In the genomic region with DNA sequence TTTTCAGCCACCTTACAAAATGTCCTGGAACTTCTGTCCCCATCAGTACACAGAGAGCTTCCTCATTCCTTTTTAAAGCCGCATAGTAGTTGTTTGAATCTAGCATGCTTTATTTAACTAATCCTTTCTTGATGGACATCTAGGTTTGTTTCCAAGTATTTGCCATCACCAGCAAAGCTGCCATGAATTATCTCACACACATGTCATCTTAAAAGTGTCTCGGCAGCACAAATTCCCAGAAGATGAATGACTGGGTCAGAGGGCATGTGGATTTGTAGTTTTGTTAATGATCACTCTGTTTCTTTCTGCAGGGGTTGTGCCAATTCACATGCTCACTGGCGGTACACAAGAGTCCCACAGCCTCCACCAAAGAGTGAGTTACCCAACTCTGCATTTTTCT, we compare ENCODE assay signal across 28 cellular contexts.
A peak's percentile ranks its signal among the peaks of the same experiment; 100 is the strongest.
DNase-seq lines count a peak whose midpoint lies in the region; ATAC-seq, FAIRE-seq and TF ChIP-seq lines count a peak whose summit lies in the region.
"Had no signal": no experiment of that assay in that cellular context is flagged by ENCODE, and none has a peak within 500 bp of the region (broad histone marks: within the 10 kb centered on the region; RNA-seq: fewer than 3 reads in every experiment).

No MANE protein-coding gene starts in this region.

- H4K20me1 ChIP-seq in GM23248 (ENCODE audit: insufficient read depth): no peaks in the 10 kb centered on the region
- no peaks in the 10 kb centered on the region for H4K20me1 ChIP-seq in HepG2 (ENCODE audit: insufficient read depth, low read length)

- in situ Hi-C loops in GM23248 (cut with MboI) (loop anchor here (25.0 kb wide), 1 partner anchor 1200 kb away; no protein-coding TSS in a partner anchor), HepG2 (cut with HindIII; ENCODE audit: extremely low pct_ligation_motif_present, low pct_unique_long_range_greater_than_20kb) (loop anchor here (25.0 kb wide), 1 partner anchor 675 kb away; no protein-coding TSS in a partner anchor), gastrocnemius medialis (cut with MboI; ENCODE audit: low sequenced_read_pairs in 4 of 4) (loop anchor here (10.0 to 25.0 kb wide), 2 partner anchors 488 to 1100 kb away; no protein-coding TSS in a partner anchor)

- H3K36me3 Mint-ChIP-seq in activated CD4-positive, alpha-beta memory T cell treated with anti-CD3 and anti-CD28 coated beads for 36 hours: no peaks in the 10 kb centered on the region
- H3K36me3 Mint-ChIP-seq: activated CD8-positive, alpha-beta memory T cell treated with anti-CD3 and anti-CD28 coated beads, Interleukin-2, amount 10 ng/mL, durations not matched to agents 7 days and 5 days; activated naive CD8-positive, alpha-beta T cell treated with anti-CD3 and anti-CD28 coated beads for 36 hours; stimulated activated memory B cell treated with anti-CD40 and anti-IgM and Interleukin-4, amounts not matched to agents 10 μg/mL and 1 μg/mL and 100 μg/mL, for 72 hours had no signal

- no peaks in the 10 kb centered on the region for H3K9me2 ChIP-seq in GM23248 (ENCODE audit: insufficient read depth)
- H3K9me2 ChIP-seq: SK-N-SH had no signal

- no peak overlapping the region for H3K4me3 ChIP-seq in GM23248
- no peak overlapping the region for H3K4me3 ChIP-seq in HepG2 (replicated peaks in 1 of 3; ENCODE audit: insufficient read depth in 1 of 3, low read depth in 2 of 3, low read length in 3 of 3)
- H3K4me3 ChIP-seq in gastrocnemius medialis: no peak overlapping the region
- H3K4me3 ChIP-seq: heart right ventricle, smooth muscle cell, thoracic aorta had no signal

- H3K27me3 Mint-ChIP-seq in activated CD4-positive, alpha-beta memory T cell treated with anti-CD3 and anti-CD28 coated beads for 36 hours: peaks cover 12% of the 10 kb centered on the region
- H3K27me3 Mint-ChIP-seq: activated naive CD8-positive, alpha-beta T cell treated with anti-CD3 and anti-CD28 coated beads for 36 hours had no signal

- H3K4me1 Mint-ChIP-seq in activated CD4-positive, alpha-beta memory T cell treated with anti-CD3 and anti-CD28 coated beads for 36 hours (ENCODE audit: low read depth): no peaks in the 10 kb centered on the region
- H3K4me1 Mint-ChIP-seq: activated CD8-positive, alpha-beta memory T cell treated with anti-CD3 and anti-CD28 coated beads, Interleukin-2, amount 10 ng/mL, durations not matched to agents 7 days and 5 days; activated naive CD8-positive, alpha-beta T cell treated with anti-CD3 and anti-CD28 coated beads for 36 hours; nephron progenitor cell; stimulated activated memory B cell treated with anti-CD40 and anti-IgM and Interleukin-4, amounts not matched to agents 10 μg/mL and 1 μg/mL and 100 μg/mL, for 72 hours had no signal

- H3K36me3 ChIP-seq in GM23248 (ENCODE audit: low read depth) (no peaks in the 10 kb centered on the region), HepG2 (replicated peaks in 1 of 2; ENCODE audit: control insufficient read depth in 1 of 2, insufficient read depth in 2 of 2, low read length in 2 of 2) (no peaks in the 10 kb centered on the region), gastrocnemius medialis (no peaks in the 10 kb centered on the region)
- H3K36me3 ChIP-seq: brain microvascular endothelial cell, heart right ventricle, thoracic aorta had no signal

- TF ChIP-seq RAD21 in HepG2 (CRISPR knock-in tag; IDR thresholded peaks at IDR 0.05): no peak

- H3K27me3 ChIP-seq in GM23248 (replicated peaks; ENCODE audit: insufficient read depth) (no peaks in the 10 kb centered on the region), HepG2 (ENCODE audit: control insufficient read depth in 1 of 2, insufficient read depth in 2 of 2, low read length in 2 of 2) (peaks cover 0 to 25% of the 10 kb centered on the region in 2 experiments; a peak in 1 of 5 replicates), gastrocnemius medialis (no peaks in the 10 kb centered on the region)
- H3K27me3 ChIP-seq: brain microvascular endothelial cell had no signal

- H3K4me3 Mint-ChIP-seq in activated CD4-positive, alpha-beta memory T cell treated with anti-CD3 and anti-CD28 coated beads for 36 hours: no peak overlapping the region
- H3K4me3 Mint-ChIP-seq: activated CD8-positive, alpha-beta memory T cell treated with anti-CD3 and anti-CD28 coated beads, Interleukin-2, amount 10 ng/mL, durations not matched to agents 7 days and 5 days; activated naive CD8-positive, alpha-beta T cell treated with anti-CD3 and anti-CD28 coated beads for 36 hours; activated T-helper 1 cell treated with anti-CD3 and anti-CD28 coated beads, Interleukin-12 subunit alpha, Interleukin-12 subunit beta, Interleukin-2, Interleukin-4 antibody, amounts not matched to agents 30 ng/mL and 10 ng/mL and 1 ng/mL, durations not matched to agents 14 hours and 24 hours and 36 hours; nephron progenitor cell; stimulated activated memory B cell treated with anti-CD40 and anti-IgM and Interleukin-4, amounts not matched to agents 10 μg/mL and 1 μg/mL and 100 μg/mL, for 72 hours had no signal

- POLR2A ChIA-PET in HepG2 (lab: Yijun Ruan, JAX): no interaction called here
- POLR2A ChIA-PET in activated CD4-positive, alpha-beta memory T cell treated with anti-CD3 and anti-CD28 coated beads for 36 hours (lab: Charles Lee): no interaction called here

- no TSS peak for BruUV-seq in HepG2 (replicated peaks; lab: Mats Ljungman, UMichigan)

- H3K27ac Mint-ChIP-seq in activated CD4-positive, alpha-beta memory T cell treated with anti-CD3 and anti-CD28 coated beads for 36 hours: no peak overlapping the region
- H3K27ac Mint-ChIP-seq: activated CD8-positive, alpha-beta memory T cell treated with anti-CD3 and anti-CD28 coated beads, Interleukin-2, amount 10 ng/mL, durations not matched to agents 7 days and 5 days; activated naive CD8-positive, alpha-beta T cell treated with anti-CD3 and anti-CD28 coated beads for 36 hours; activated T-helper 1 cell treated with anti-CD3 and anti-CD28 coated beads, Interleukin-12 subunit alpha, Interleukin-12 subunit beta, Interleukin-2, Interleukin-4 antibody, amounts not matched to agents 30 ng/mL and 10 ng/mL and 1 ng/mL, durations not matched to agents 14 hours and 24 hours and 36 hours; nephron progenitor cell; progenitor cell of endocrine pancreas; stimulated activated memory B cell treated with anti-CD40 and anti-IgM and Interleukin-4, amounts not matched to agents 10 μg/mL and 1 μg/mL and 100 μg/mL, for 72 hours had no signal

- H3K4me1 ChIP-seq in GM23248 (ENCODE audit: insufficient read depth): peaks cover 24% of the 10 kb centered on the region
- H3K4me1 ChIP-seq in HepG2 (ENCODE audit: insufficient read depth, low read length): peaks cover 20% of the 10 kb centered on the region
- H3K4me1 ChIP-seq in gastrocnemius medialis: peaks cover 23 to 41% of the 10 kb centered on the region in 2 donors
- H3K4me1 ChIP-seq: heart right ventricle had no signal

- intact Hi-C loops in HepG2 (cut with micrococcal nuclease; ENCODE audit: unreplicated experiment) (no loop called here), gastrocnemius medialis (cut with DNase I; ENCODE audit: low total_unique reads) (loop anchor here (2.0 kb wide), 1 partner anchor 48 kb away; no protein-coding TSS in a partner anchor)
- intact Hi-C loops in activated CD4-positive, alpha-beta memory T cell treated with anti-CD3 and anti-CD28 coated beads for 36 hours (cut with micrococcal nuclease): no loop called here

- TF ChIP-seq CTCF in HepG2 (CRISPR knock-in tag; IDR thresholded peaks at IDR 0.05): no peak
- no peak for TF ChIP-seq CTCF in gastrocnemius medialis (IDR thresholded peaks at IDR 0.05 in 4 of 5, conservative IDR thresholded peaks at IDR 0.05 in 1 of 5)

- no peak for FAIRE-seq in HepG2 (lab: Jason Lieb, UNC)
- FAIRE-seq: colon, GM12892, H54 had no signal

- CTCF ChIA-PET in HepG2 (lab: Yijun Ruan, JAX; ENCODE audit: low intra/inter-chr PET ratio, low total read pairs): no interaction called here
- CTCF ChIA-PET in activated CD4-positive, alpha-beta memory T cell treated with anti-CD3 and anti-CD28 coated beads for 36 hours (lab: Charles Lee): interaction anchor here (1.2 kb wide), 1 partner anchor 8 kb away, joined by 6 read pairs; no protein-coding TSS in a partner anchor

- peaks cover 39% of the 10 kb centered on the region for H3F3A ChIP-seq in GM23248 (ENCODE audit: insufficient read depth)

- TF ChIP-seq POLR2A in HepG2 (IDR thresholded peaks at IDR 0.05; ENCODE audit: insufficient read depth in 1 of 2, low read depth in 2 of 2, low read length in 2 of 2): no peak
- no peak for TF ChIP-seq POLR2A in gastrocnemius medialis (IDR thresholded peaks at IDR 0.05)

- no peaks in the 10 kb centered on the region for H3K79me2 ChIP-seq in GM23248 (ENCODE audit: insufficient read depth)
- no peaks in the 10 kb centered on the region for H3K79me2 ChIP-seq in HepG2 (ENCODE audit: insufficient read depth, low read length)

- peak; percentile 27 for DNase-seq in GM23248
- peak; percentile 53 for DNase-seq in astrocyte of the hippocampus (ENCODE audit: low read depth, low spot score)
- peak; percentile 49 for DNase-seq in HepG2 (ENCODE audit: low spot score)
- peak in 1 of 2 donors; percentile 9 for DNase-seq in gastrocnemius medialis
- DNase-seq in activated gamma-delta T cell treated with Interleukin-2 at 50 U/mL for 16 hours: no peak
- no peak for DNase-seq in activated CD4-positive, alpha-beta memory T cell treated with anti-CD3 and anti-CD28 coated beads for 36 hours
- no peak for DNase-seq in activated T-cell treated with anti-CD3 and anti-CD28 coated beads, Interleukin-2, amount 50 U/mL, for 1 hour
- DNase-seq: activated CD4-positive, alpha-beta T cell treated with anti-CD3 and anti-CD28 coated beads for 48 hours; activated CD8-positive, alpha-beta memory T cell treated with anti-CD3 and anti-CD28 coated beads, Interleukin-2, amount 10 ng/mL, durations not matched to agents 7 days and 5 days; activated naive CD8-positive, alpha-beta T cell treated with anti-CD3 and anti-CD28 coated beads for 36 hours; brain microvascular endothelial cell; heart right ventricle; midbrain; NCI-H146; NCI-H2171 treated with DMSO at 0.1 percent for 48 hours; NCI-H524 treated with DMSO at 0.1 percent for 48 hours; nephron progenitor cell; RPMI8226; SK-N-SH had no signal

- peak overlapping the region; percentile 4; the same call in 1 of the 2 replicates for H2AFZ ChIP-seq in GM23248
- no peak overlapping the region for H2AFZ ChIP-seq in HepG2 (ENCODE audit: low read length)

- H3K9me3 ChIP-seq in GM23248 (ENCODE audit: low read depth) (no peaks in the 10 kb centered on the region), HepG2 (ENCODE audit: low read length) (no peaks in the 10 kb centered on the region), gastrocnemius medialis (no peaks in the 10 kb centered on the region)
- H3K9me3 ChIP-seq: heart right ventricle, SK-N-SH, thoracic aorta had no signal

- no peak overlapping the region for H3K4me2 ChIP-seq in GM23248 (ENCODE audit: unreplicated experiment)
- 0 out of 2 replicates have a peak overlapping the region, but pooled peaks have one; percentile 24 for H3K4me2 ChIP-seq in HepG2 (ENCODE audit: low read depth, low read length)
- H3K4me2 ChIP-seq: SK-N-SH, smooth muscle cell had no signal

- 19 to 25% methylated on average over 3 of the region's 3 CpGs for WGBS in GM23248 (ENCODE audit: low coverage in 1 of 2, low lambda C conversion rate in 2 of 2, missing lambda C conversion rate in 2 of 2), 2 experiments
- WGBS in HepG2 (ENCODE audit: low lambda C conversion rate): 1% methylated on average over 3 of the region's 3 CpGs

- no peak for TF ChIP-seq EP300 in HepG2 (IDR thresholded peaks at IDR 0.05; ENCODE audit: low read depth in 2 of 2, low read length in 2 of 2)
- TF ChIP-seq EP300 in HepG2 (CRISPR knock-in tag; IDR thresholded peaks at IDR 0.05; ENCODE audit: borderline replicate concordance): no peak

- no peaks in the 10 kb centered on the region for H3K9me3 Mint-ChIP-seq in activated CD4-positive, alpha-beta memory T cell treated with anti-CD3 and anti-CD28 coated beads for 36 hours
- H3K9me3 Mint-ChIP-seq: activated naive CD8-positive, alpha-beta T cell treated with anti-CD3 and anti-CD28 coated beads for 36 hours; activated T-helper 1 cell treated with anti-CD3 and anti-CD28 coated beads, Interleukin-12 subunit alpha, Interleukin-12 subunit beta, Interleukin-2, Interleukin-4 antibody, amounts not matched to agents 30 ng/mL and 10 ng/mL and 1 ng/mL, durations not matched to agents 14 hours and 24 hours and 36 hours; nephron progenitor cell; stimulated activated memory B cell treated with anti-CD40 and anti-IgM and Interleukin-4, amounts not matched to agents 10 μg/mL and 1 μg/mL and 100 μg/mL, for 72 hours had no signal

- H3K27ac ChIP-seq in GM23248 (peak overlapping the region; percentile 25; the same call in 1 of the 2 replicates), HepG2 (ENCODE audit: extremely low read length, insufficient read depth, low read length) (no peak overlapping the region), gastrocnemius medialis (peak overlapping the region; percentile 42 to 90 (median 78))
- H3K27ac ChIP-seq: brain microvascular endothelial cell, heart right ventricle, thoracic aorta had no signal

- no peak overlapping the region for H3K9ac ChIP-seq in GM23248
- no peak overlapping the region for H3K9ac ChIP-seq in HepG2 (ENCODE audit: insufficient read depth, low read depth, low read length)
- H3K9ac ChIP-seq: SK-N-SH had no signal

- no peak for ATAC-seq in HepG2
- peak in 1 of 2 donors; percentile 57 for ATAC-seq in gastrocnemius medialis
- ATAC-seq in GM21390 (IDR thresholded peaks at IDR 0.05; ENCODE audit: unreplicated experiment): no peak
- ATAC-seq: activated CD8-positive, alpha-beta memory T cell treated with anti-CD3 and anti-CD28 coated beads, Interleukin-2, amount 10 ng/mL, durations not matched to agents 7 days and 5 days; heart right ventricle; stimulated activated memory B cell treated with anti-CD40 and anti-IgM and Interleukin-4, amounts not matched to agents 10 μg/mL and 1 μg/mL and 100 μg/mL, for 72 hours had no signal

Comparison
In these comparisons a context has a peak if more than half of its experiments do, and no peak if none do; other contexts are left out.
1. DNase-seq: peak in GM23248 (single experiment), astrocyte of the hippocampus (single experiment) and HepG2 (single experiment); none in activated gamma-delta T cell treated with Interleukin-2 at 50 U/mL for 16 hours (single experiment), activated CD4-positive, alpha-beta memory T cell treated with anti-CD3 and anti-CD28 coated beads for 36 hours (single experiment) and activated T-cell treated with anti-CD3 and anti-CD28 coated beads, Interleukin-2, amount 50 U/mL, for 1 hour (single experiment).